Comparison of ENCODE assay signal across 15 cellular contexts in the genomic region with DNA sequence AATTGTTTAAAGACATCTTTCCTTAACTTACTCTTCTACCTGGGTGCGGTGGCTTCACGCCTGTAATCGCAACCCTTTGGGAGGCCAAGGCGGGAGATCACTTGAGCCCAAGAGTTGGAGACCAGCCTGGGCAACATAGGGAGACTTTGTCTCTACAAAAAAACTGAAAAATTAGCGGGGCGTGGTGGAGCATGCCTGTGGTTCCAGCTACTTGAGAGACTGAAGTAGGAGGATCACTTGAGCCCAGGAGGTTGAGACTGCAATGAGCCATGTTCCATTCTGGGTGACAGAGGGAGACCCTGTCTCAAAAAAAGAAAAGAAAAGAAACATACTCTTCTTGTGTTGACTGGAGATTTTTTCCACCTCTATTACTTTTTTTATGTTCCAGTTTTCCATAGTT.
A peak's percentile ranks its signal among the peaks of the same experiment; 100 is the strongest.
DNase-seq lines count a peak whose midpoint lies in the region; ATAC-seq and TF ChIP-seq lines count a peak whose summit lies in the region.
"Had no signal": no experiment of that assay in that cellular context is flagged by ENCODE, and none has a peak within 500 bp of the region (broad histone marks: within the 10 kb centered on the region; RNA-seq: fewer than 3 reads in every experiment).

No MANE protein-coding gene starts in this region.

- peaks cover 6% of the 10 kb centered on the region for H3K36me3 Mint-ChIP-seq in chondrocyte (ENCODE audit: low read depth)
- H3K36me3 Mint-ChIP-seq in mesothelial cell of epicardium = peaks cover 3% of the 10 kb centered on the region

- intact Hi-C loops in Right ventricle myocardium superior (cut with DNase I) = no loop called here

- H3K4me1 Mint-ChIP-seq in chondrocyte (ENCODE audit: low read depth) (peaks cover 66% of the 10 kb centered on the region), mesothelial cell of epicardium (peaks cover 31% of the 10 kb centered on the region)

- no peak for ATAC-seq in Right ventricle myocardium superior (ENCODE audit: poor library complexity)

- H3K27me3 Mint-ChIP-seq in chondrocyte (ENCODE audit: low read depth) (no peaks in the 10 kb centered on the region), mesothelial cell of epicardium (ENCODE audit: low read depth) (no peaks in the 10 kb centered on the region)

- H3K4me3 Mint-ChIP-seq in chondrocyte (ENCODE audit: unreplicated experiment) (peak overlapping the region; percentile 29), mesothelial cell of epicardium (no peak overlapping the region)

- H3K27ac Mint-ChIP-seq in chondrocyte (ENCODE audit: unreplicated experiment) = peak overlapping the region; percentile 76
- peak overlapping the region; percentile 43 for H3K27ac Mint-ChIP-seq in mesothelial cell of epicardium

- no peaks in the 10 kb centered on the region for H3K9me3 Mint-ChIP-seq in chondrocyte (ENCODE audit: low read depth)
- H3K9me3 Mint-ChIP-seq in mesothelial cell of epicardium = no peaks in the 10 kb centered on the region

- DNase-seq in DMS53 (lab: John Stamatoyannopoulos, UW) (peak; percentile 17), DMS53 treated with DMSO at 0.1 percent for 48 hours (lab: John Stamatoyannopoulos, UW; ENCODE audit: unreplicated experiment) (no peak), chondrocyte (ENCODE audit: low spot score) (no peak), mesothelial cell of epicardium (ENCODE audit: low spot score in 2 of 2, unreplicated experiment in 2 of 2) (no peak), Right ventricle myocardium superior (no peak), NCI-H510A (lab: John Stamatoyannopoulos, UW) (no peak), NCI-H748 (lab: John Stamatoyannopoulos, UW; ENCODE audit: unreplicated experiment) (no peak)
- no peak for DNase-seq in activated CD4-positive, alpha-beta T cell treated with anti-CD3 and anti-CD28 coated beads, Interleukin-2, amount 50 U/mL, for 1 hour
- DNase-seq: DMS 273 treated with DMSO at 0.1 percent for 48 hours; NCI-H1436 treated with DMSO at 0.1 percent for 48 hours; NCI-H2081; NCI-H2227 treated with DMSO at 0.1 percent for 48 hours; NCI-H526 treated with DMSO at 0.1 percent for 48 hours; NK-92 treated with Interleukin-12 subunit alpha and Interleukin-12 subunit beta, amount 100 ng/mL, for 24 hours; OCI-M1 had no signal

- no peak for TF ChIP-seq CTCF in chondrocyte (IDR thresholded peaks at IDR 0.05)
- no peak for TF ChIP-seq CTCF in mesothelial cell of epicardium (IDR thresholded peaks at IDR 0.05; ENCODE audit: unreplicated experiment)
